1 cellular context compared by ENCODE assay signal in the genomic region with DNA sequence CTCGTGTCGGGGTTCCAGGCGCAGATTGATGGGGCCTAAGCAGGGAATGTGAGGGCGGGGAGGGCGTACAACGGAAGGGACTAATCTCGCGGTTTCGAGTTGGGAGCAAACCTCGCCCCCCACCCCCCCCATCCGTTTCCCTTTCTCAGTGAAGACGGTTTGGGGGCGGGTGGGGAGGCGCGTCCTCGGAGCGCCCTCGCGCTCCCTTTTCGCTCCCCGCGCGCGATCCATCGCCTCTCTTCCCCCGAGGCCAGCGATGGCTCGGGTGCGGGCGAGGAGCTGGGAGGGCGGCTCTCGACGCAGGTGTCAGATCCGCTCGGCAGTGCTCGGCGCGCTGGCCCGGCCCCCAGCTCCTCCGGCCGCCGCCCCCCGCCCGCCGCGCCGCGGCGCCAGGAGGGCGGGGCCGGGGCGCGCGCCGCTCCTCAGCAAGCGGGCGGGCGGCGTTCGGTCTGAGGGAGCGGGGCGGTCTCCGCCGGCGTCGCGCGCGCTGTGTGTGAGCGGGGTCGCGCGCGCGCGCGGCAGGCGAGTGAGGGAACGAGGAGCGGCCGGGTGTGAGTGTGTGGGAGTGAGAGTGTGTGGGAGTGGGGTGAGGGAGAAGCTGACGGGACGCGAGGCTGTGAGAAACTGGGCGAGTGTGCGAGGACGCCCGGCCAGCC.
A peak's percentile ranks its signal among the peaks of the same experiment; 100 is the strongest.
TF ChIP-seq lines count a peak whose summit lies in the region.

RIMKLB (plus strand) TSS at position 516 of the 656 bp plus-strand sequence. CDS start 15,876 bp downstream, outside the sequence.

TF ChIP-seq in SK-N-SH, 30 proteins besides CTCF, POLR2A, EP300 and RAD21 (continued from another document):
- TF ChIP-seq, protein P1, sequence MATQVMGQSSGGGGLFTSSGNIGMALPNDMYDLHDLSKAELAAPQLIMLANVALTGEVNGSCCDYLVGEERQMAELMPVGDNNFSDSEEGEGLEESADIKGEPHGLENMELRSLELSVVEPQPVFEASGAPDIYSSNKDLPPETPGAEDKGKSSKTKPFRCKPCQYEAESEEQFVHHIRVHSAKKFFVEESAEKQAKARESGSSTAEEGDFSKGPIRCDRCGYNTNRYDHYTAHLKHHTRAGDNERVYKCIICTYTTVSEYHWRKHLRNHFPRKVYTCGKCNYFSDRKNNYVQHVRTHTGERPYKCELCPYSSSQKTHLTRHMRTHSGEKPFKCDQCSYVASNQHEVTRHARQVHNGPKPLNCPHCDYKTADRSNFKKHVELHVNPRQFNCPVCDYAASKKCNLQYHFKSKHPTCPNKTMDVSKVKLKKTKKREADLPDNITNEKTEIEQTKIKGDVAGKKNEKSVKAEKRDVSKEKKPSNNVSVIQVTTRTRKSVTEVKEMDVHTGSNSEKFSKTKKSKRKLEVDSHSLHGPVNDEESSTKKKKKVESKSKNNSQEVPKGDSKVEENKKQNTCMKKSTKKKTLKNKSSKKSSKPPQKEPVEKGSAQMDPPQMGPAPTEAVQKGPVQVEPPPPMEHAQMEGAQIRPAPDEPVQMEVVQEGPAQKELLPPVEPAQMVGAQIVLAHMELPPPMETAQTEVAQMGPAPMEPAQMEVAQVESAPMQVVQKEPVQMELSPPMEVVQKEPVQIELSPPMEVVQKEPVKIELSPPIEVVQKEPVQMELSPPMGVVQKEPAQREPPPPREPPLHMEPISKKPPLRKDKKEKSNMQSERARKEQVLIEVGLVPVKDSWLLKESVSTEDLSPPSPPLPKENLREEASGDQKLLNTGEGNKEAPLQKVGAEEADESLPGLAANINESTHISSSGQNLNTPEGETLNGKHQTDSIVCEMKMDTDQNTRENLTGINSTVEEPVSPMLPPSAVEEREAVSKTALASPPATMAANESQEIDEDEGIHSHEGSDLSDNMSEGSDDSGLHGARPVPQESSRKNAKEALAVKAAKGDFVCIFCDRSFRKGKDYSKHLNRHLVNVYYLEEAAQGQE (IDR thresholded peaks at IDR 0.05; ENCODE audit: low read depth, low read length), result no peak
- TF ChIP-seq YY1 (IDR thresholded peaks at IDR 0.05; ENCODE audit: low read depth) (no peak; the same call in none of the 2 replicates), GABPA (IDR thresholded peaks at IDR 0.05; ENCODE audit: low read depth) (peak; percentile 4; the same call in 1 of the 2 replicates), FOSL2 (IDR thresholded peaks at IDR 0.05; ENCODE audit: borderline replicate concordance, low read depth) (no peak), POLR2AphosphoS5 (IDR thresholded peaks at IDR 0.05; ENCODE audit: low read depth, low read length) (peak; percentile 36; the same call in 1 of the 2 replicates), CHD2 (IDR thresholded peaks at IDR 0.05; ENCODE audit: low read length, partially characterized antibody) (peak; percentile 97), TEAD4 (IDR thresholded peaks at IDR 0.05; ENCODE audit: borderline replicate concordance, insufficient read depth) (0 out of 2 replicates have a peak, but pooled peaks have one; percentile 13), SIN3A (IDR thresholded peaks at IDR 0.05; ENCODE audit: borderline replicate concordance, low read depth, low read length) (peak; percentile 63; the same call in 1 of the 2 replicates), FOXM1 (IDR thresholded peaks at IDR 0.05; ENCODE audit: low read depth) (no peak), NRF1 (IDR thresholded peaks at IDR 0.05; ENCODE audit: low read depth, low read length) (peak; percentile 37; the same call in 1 of the 2 replicates), TAF1 (IDR thresholded peaks at IDR 0.05; ENCODE audit: borderline replicate concordance, low read depth, low read length) (peak; percentile 45; the same call in 1 of the 2 replicates), MXI1 (IDR thresholded peaks at IDR 0.05; ENCODE audit: low read depth, low read length) (peak; percentile 13; the same call in 1 of the 2 replicates), USF1 (IDR thresholded peaks at IDR 0.05; ENCODE audit: borderline replicate concordance, low read depth) (no peak)
- TF ChIP-seq, protein P2, sequence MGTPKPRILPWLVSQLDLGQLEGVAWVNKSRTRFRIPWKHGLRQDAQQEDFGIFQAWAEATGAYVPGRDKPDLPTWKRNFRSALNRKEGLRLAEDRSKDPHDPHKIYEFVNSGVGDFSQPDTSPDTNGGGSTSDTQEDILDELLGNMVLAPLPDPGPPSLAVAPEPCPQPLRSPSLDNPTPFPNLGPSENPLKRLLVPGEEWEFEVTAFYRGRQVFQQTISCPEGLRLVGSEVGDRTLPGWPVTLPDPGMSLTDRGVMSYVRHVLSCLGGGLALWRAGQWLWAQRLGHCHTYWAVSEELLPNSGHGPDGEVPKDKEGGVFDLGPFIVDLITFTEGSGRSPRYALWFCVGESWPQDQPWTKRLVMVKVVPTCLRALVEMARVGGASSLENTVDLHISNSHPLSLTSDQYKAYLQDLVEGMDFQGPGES (IDR thresholded peaks at IDR 0.05; ENCODE audit: low read depth, low read length), result no peak
